Comparison of ENCODE assay signal across 9 cellular contexts in genomic region chr5:92208265-92208664, GRCh38.
"Had no signal": no experiment of that assay in that cellular context is flagged by ENCODE, and none has a peak within 500 bp of the region (broad histone marks: within the 10 kb centered on the region; RNA-seq: fewer than 3 reads in every experiment).

No MANE protein-coding gene starts in this region.

- H3K36me3 ChIP-seq: HAP-1 had no signal

- DNase-seq: GM23248, GOT3, H7, Karpas-422, KBM-7 had no signal

- H3K4me1 ChIP-seq: HAP-1 had no signal

- H2AFZ ChIP-seq: GM23248 had no signal

- H3K27me3 Mint-ChIP-seq: IgD-negative memory B cell had no signal

- H3K27ac Mint-ChIP-seq: IgD-negative memory B cell had no signal

- H3K9me3 ChIP-seq: HAP-1 had no signal

- H3K27ac ChIP-seq: GM23248, KMS-11 had no signal

- H3K4me3 Mint-ChIP-seq: IgD-negative memory B cell had no signal

- FAIRE-seq: HTR-8/SVneo had no signal

- H3K4me1 Mint-ChIP-seq: IgD-negative memory B cell had no signal

- H3K4me2 ChIP-seq: KMS-11 had no signal

- H3K36me3 Mint-ChIP-seq: IgD-negative memory B cell had no signal

- H3K4me3 ChIP-seq: GM23248, HAP-1 had no signal

- H3K9ac ChIP-seq: GM23248, KMS-11 had no signal
